Comparison of ENCODE assay signal across 8 cellular contexts in the genomic region with DNA sequence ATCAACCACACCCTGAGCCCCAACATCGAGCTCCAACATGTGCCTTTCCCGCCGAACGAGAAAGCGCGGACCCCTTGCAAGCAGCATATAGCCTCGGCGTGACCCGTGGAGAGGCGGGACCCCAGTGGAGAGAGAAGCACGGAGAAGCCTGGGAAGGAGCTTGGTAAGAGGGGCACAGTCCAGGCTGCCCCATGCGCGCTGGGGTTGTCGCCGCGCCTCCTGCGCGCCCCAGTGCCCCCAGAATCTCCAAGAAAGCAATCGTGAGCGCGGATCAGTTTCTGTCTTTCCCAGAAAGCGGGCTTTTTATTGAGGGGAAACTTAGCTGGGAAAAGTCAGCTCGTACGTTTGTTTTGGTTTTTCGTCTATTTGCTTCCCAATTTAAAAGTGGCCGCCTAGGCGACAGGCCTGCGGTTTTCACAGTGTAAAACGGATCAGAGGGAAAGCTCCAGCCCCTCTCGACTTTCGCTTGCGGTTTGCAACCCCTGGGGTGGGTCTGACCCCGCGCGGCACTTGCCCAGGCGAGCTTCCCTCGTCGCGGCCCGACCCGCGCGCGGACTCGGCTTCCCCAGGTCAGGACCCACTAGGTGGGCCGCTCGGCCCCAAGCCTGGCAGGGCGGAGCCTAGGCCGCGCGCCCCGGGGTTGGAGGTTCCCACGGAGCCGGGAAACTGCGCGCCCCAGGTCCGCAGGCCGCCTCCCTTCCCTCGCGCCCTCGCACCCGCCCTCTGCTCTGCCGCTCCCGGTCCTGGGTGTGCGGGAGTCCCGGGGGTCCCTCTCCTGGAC. TPM values are rescaled to one million over a fixed set of nuclear protein-coding genes. Genes with fewer than 3 reads are reported as not detected.
DNase-seq lines count a peak whose midpoint lies in the region; ATAC-seq, FAIRE-seq and TF ChIP-seq lines count a peak whose summit lies in the region.

No MANE protein-coding gene starts in this region.

- H3K4me1 ChIP-seq in A673 (ENCODE audit: insufficient read depth, low read length, poor library complexity, severe bottlenecking) (peaks cover 11% of the 10 kb centered on the region), osteoblast (ENCODE audit: insufficient read depth, low read length) (peaks cover 10% of the 10 kb centered on the region)

- in situ Hi-C loops in GM18951 (cut with MboI; ENCODE audit: low sequenced_read_pairs, unreplicated experiment), result loop anchor here (10.0 to 25.0 kb wide), 2 partner anchors 240 to 468 kb away; no protein-coding TSS in a partner anchor

- H3K9me3 ChIP-seq in A673 (ENCODE audit: low read depth, low read length, poor library complexity, severe bottlenecking) (no peaks in the 10 kb centered on the region), osteoblast (ENCODE audit: low read depth, low read length) (no peaks in the 10 kb centered on the region)

- no peak overlapping the region for H3K27ac Mint-ChIP-seq in activated CD8-positive, alpha-beta T cell treated with anti-CD3 and anti-CD28 coated beads, Interleukin-2, amount 10 ng/mL, durations not matched to agents 7 days and 5 days

- H3K4me3 Mint-ChIP-seq in activated CD8-positive, alpha-beta T cell treated with anti-CD3 and anti-CD28 coated beads, Interleukin-2, amount 10 ng/mL, durations not matched to agents 7 days and 5 days, result peak overlapping the region; percentile 79

- TF ChIP-seq CTCF in A673 (conservative IDR thresholded peaks at IDR 0.05; ENCODE audit: low read depth, low read length), result no peak
- TF ChIP-seq CTCF in osteoblast (IDR thresholded peaks at IDR 0.05; ENCODE audit: extremely low read depth, low read depth, low read length), result no peak

- no peaks in the 10 kb centered on the region for H3K9me3 Mint-ChIP-seq in activated CD8-positive, alpha-beta T cell treated with anti-CD3 and anti-CD28 coated beads, Interleukin-2, amount 10 ng/mL, durations not matched to agents 7 days and 5 days (ENCODE audit: insufficient read depth)

- DNase-seq in A673 (ENCODE audit: low spot score), result peak; percentile 66
- no peak for DNase-seq in activated CD8-positive, alpha-beta T cell treated with anti-CD3 and anti-CD28 coated beads, Interleukin-2, amount 10 ng/mL, durations not matched to agents 7 days and 5 days
- DNase-seq in frontal cortex (ENCODE audit: low spot score in 2 of 2), result peak; percentile 2 to 41
- peak; percentile 85 for DNase-seq in osteoblast (ENCODE audit: insufficient read length, low spot score, missing footprints)
- no peak for DNase-seq in activated effector memory CD4-positive, alpha-beta T cell treated with anti-CD3 and anti-CD28 coated beads, Interleukin-2, amount 50 U/mL, for 16 hours
- DNase-seq in activated gamma-delta T cell treated with Interleukin-2 at 50 U/mL for 16 hours, result no peak

- peaks cover 54% of the 10 kb centered on the region for H3K27me3 Mint-ChIP-seq in activated CD8-positive, alpha-beta T cell treated with anti-CD3 and anti-CD28 coated beads, Interleukin-2, amount 10 ng/mL, durations not matched to agents 7 days and 5 days (ENCODE audit: low read depth)

- H3K36me3 Mint-ChIP-seq in activated CD8-positive, alpha-beta T cell treated with anti-CD3 and anti-CD28 coated beads, Interleukin-2, amount 10 ng/mL, durations not matched to agents 7 days and 5 days (ENCODE audit: low read depth), result no peaks in the 10 kb centered on the region

- H3K4me3 ChIP-seq in A673 (ENCODE audit: low read depth, low read length, poor library complexity, severe bottlenecking), result peak overlapping the region; percentile 92
- H3K4me3 ChIP-seq in osteoblast (ENCODE audit: insufficient read depth, low read length), result peak overlapping the region; percentile 90

- H3K27ac ChIP-seq in A673 (ENCODE audit: low read depth, low read length, poor library complexity, severe bottlenecking), result peak overlapping the region; percentile 92
- no peak overlapping the region for H3K27ac ChIP-seq in osteoblast (ENCODE audit: low read depth, low read length)

- no TSS peak for BruUV-seq in A673 (replicated peaks; lab: Mats Ljungman, UMichigan)

- POLR2A ChIA-PET in A673 (lab: Charles Lee; ENCODE audit: low non-redundant PET), result no interaction called here
- POLR2A ChIA-PET in activated CD8-positive, alpha-beta T cell treated with anti-CD3 and anti-CD28 coated beads, Interleukin-2, amount 10 ng/mL, durations not matched to agents 7 days and 5 days (lab: Charles Lee), result interaction anchor here (1.4 kb wide), 1 partner anchor 24 kb away, joined by 3 read pairs; no protein-coding TSS in a partner anchor

- H3K27me3 ChIP-seq in A673 (replicated peaks; ENCODE audit: insufficient read depth, low read depth, low read length, poor library complexity), result no peaks in the 10 kb centered on the region
- H3K27me3 ChIP-seq in osteoblast (ENCODE audit: insufficient read depth, low read length), result peaks cover 17% of the 10 kb centered on the region

- H3K36me3 ChIP-seq in A673 (ENCODE audit: insufficient read depth, low read length, poor library complexity, severe bottlenecking) (no peaks in the 10 kb centered on the region), osteoblast (ENCODE audit: insufficient read depth, low read length) (no peaks in the 10 kb centered on the region)

- peak overlapping the region; percentile 86 for H2AFZ ChIP-seq in osteoblast (ENCODE audit: low read length)

- peak overlapping the region; percentile 99 for H3K4me2 ChIP-seq in osteoblast (ENCODE audit: insufficient read depth, low read length)

- H4K20me1 ChIP-seq in osteoblast (ENCODE audit: insufficient read depth, low read length), result no peaks in the 10 kb centered on the region

- CTCF ChIA-PET in A673 (lab: Charles Lee), result interaction anchor here (0.6 kb wide), 1 partner anchor 71 kb away, joined by 3 read pairs; no protein-coding TSS in a partner anchor
- CTCF ChIA-PET in activated CD8-positive, alpha-beta T cell treated with anti-CD3 and anti-CD28 coated beads, Interleukin-2, amount 10 ng/mL, durations not matched to agents 7 days and 5 days (lab: Charles Lee), result interaction anchor here (0.8 to 1.3 kb wide), 2 partner anchors 12 to 215 kb away, joined by 3 read pairs; no protein-coding TSS in a partner anchor

- no peaks in the 10 kb centered on the region for H3K79me2 ChIP-seq in osteoblast (ENCODE audit: insufficient read depth, low read length)

- FAIRE-seq in frontal cortex (lab: Jason Lieb, UNC), result no peak

- peak; percentile 12 for ATAC-seq in activated CD8-positive, alpha-beta T cell treated with anti-CD3 and anti-CD28 coated beads, Interleukin-2, amount 10 ng/mL, durations not matched to agents 7 days and 5 days
- no peak for ATAC-seq in GM21390 (IDR thresholded peaks at IDR 0.05; ENCODE audit: unreplicated experiment)

- intact Hi-C loops in A673 (cut with micrococcal nuclease; ENCODE audit: unreplicated experiment), result loop anchor here (1.0 to 10.0 kb wide), 4 partner anchors 38 to 830 kb away; a partner anchor contains a TSS

- TF ChIP-seq POLR2A in GM18951 (IDR thresholded peaks at IDR 0.05; ENCODE audit: extremely low read depth, insufficient read depth, insufficient read length), result peak; percentile 17

- peaks cover 17% of the 10 kb centered on the region for H3K4me1 Mint-ChIP-seq in activated CD8-positive, alpha-beta T cell treated with anti-CD3 and anti-CD28 coated beads, Interleukin-2, amount 10 ng/mL, durations not matched to agents 7 days and 5 days (ENCODE audit: low read depth)

RNA-seq across cellular contexts. Expression of a gene that starts 31.1 kb away (rescaled TPM):
- total RNA-seq in A673 (2021), result 4.4 and 4.9 TPM in 2 replicates
- under 1 TPM; 0.10 to 0.11 TPM for total RNA-seq in activated CD8-positive, alpha-beta T cell treated with anti-CD3 and anti-CD28 coated beads, Interleukin-2, amount 10 ng/mL, durations not matched to agents 7 days and 5 days
- total RNA-seq in frontal cortex, result 11.0 TPM
- 0.29 and 0.36 TPM in 2 replicates for total RNA-seq in osteoblast

RNA-seq across cellular contexts. Expression of a gene that starts 39.6 kb away (rescaled TPM):
- total RNA-seq in A673 (2021), result 58.4 and 60.0 TPM in 2 replicates
- total RNA-seq in activated CD8-positive, alpha-beta T cell treated with anti-CD3 and anti-CD28 coated beads, Interleukin-2, amount 10 ng/mL, durations not matched to agents 7 days and 5 days, result 10 to 100 TPM; 46.0 to 47.1 TPM
- total RNA-seq in frontal cortex, result 35.9 TPM
- total RNA-seq in osteoblast, result 37.6 and 44.8 TPM in 2 replicates

Comparison
In these comparisons a context has a peak if more than half of its experiments do, and no peak if none do; other contexts are left out.
1. DNase-seq: peak in A673 (single experiment), frontal cortex (2 of 2) and osteoblast (single experiment); none in activated CD8-positive, alpha-beta T cell treated with anti-CD3 and anti-CD28 coated beads, Interleukin-2, amount 10 ng/mL, durations not matched to agents 7 days and 5 days (single experiment), activated effector memory CD4-positive, alpha-beta T cell treated with anti-CD3 and anti-CD28 coated beads, Interleukin-2, amount 50 U/mL, for 16 hours (single experiment) and activated gamma-delta T cell treated with Interleukin-2 at 50 U/mL for 16 hours (single experiment).